Comparison of ENCODE assay signal across 9 cellular contexts in genomic region chr9:109817146-109817845, GRCh38. TPM values are rescaled to one million over a fixed set of nuclear protein-coding genes. Genes with fewer than 3 reads are reported as not detected.
DNase-seq lines count a peak whose midpoint lies in the region; ATAC-seq, FAIRE-seq and TF ChIP-seq lines count a peak whose summit lies in the region.
"Had no signal": no experiment of that assay in that cellular context is flagged by ENCODE, and none has a peak within 500 bp of the region (broad histone marks: within the 10 kb centered on the region; RNA-seq: fewer than 3 reads in every experiment).

No MANE protein-coding gene starts in this region.

- H3K9ac ChIP-seq in HepG2 (ENCODE audit: insufficient read depth, low read depth, low read length): no peak overlapping the region

- TF ChIP-seq EP300 in HepG2 (IDR thresholded peaks at IDR 0.05; ENCODE audit: low read depth in 2 of 2, low read length in 2 of 2) (no peak), HepG2 (CRISPR knock-in tag; IDR thresholded peaks at IDR 0.05; ENCODE audit: borderline replicate concordance) (no peak)

- WGBS in HepG2 (ENCODE audit: low lambda C conversion rate): 48% methylated on average over 6 of the region's 6 CpGs

- POLR2A ChIA-PET in HepG2 (lab: Yijun Ruan, JAX): no interaction called here

- H3K4me1 ChIP-seq in HepG2 (ENCODE audit: insufficient read depth, low read length) (peaks cover 23% of the 10 kb centered on the region), uterus (peaks cover 0 to 5% of the 10 kb centered on the region in 2 donors)

- CTCF ChIA-PET in HepG2 (lab: Yijun Ruan, JAX; ENCODE audit: low intra/inter-chr PET ratio, low total read pairs): interaction anchor here (1.8 kb wide), 1 partner anchor 243 kb away, joined by 22 read pairs; no protein-coding TSS in a partner anchor

- H3K36me3 ChIP-seq in MG63 (no peaks in the 10 kb centered on the region), HepG2 (replicated peaks in 1 of 2; ENCODE audit: control insufficient read depth in 1 of 2, insufficient read depth in 2 of 2, low read length in 2 of 2) (no peaks in the 10 kb centered on the region), uterus (no peaks in the 10 kb centered on the region)

- TSS peak; percentile 91 for BruUV-seq in HepG2 (replicated peaks; lab: Mats Ljungman, UMichigan)

- TF ChIP-seq CTCF in coronary artery (IDR thresholded peaks at IDR 0.05) (no peak), HepG2 (CRISPR knock-in tag; IDR thresholded peaks at IDR 0.05) (no peak), uterus (IDR thresholded peaks at IDR 0.05) (no peak)

- DNase-seq in MG63 (peak; percentile 77), coronary artery (ENCODE audit: low spot score) (no peak), HepG2 (ENCODE audit: low spot score) (no peak), uterus (no peak), cerebellum (ENCODE audit: low spot score) (no peak)
- no peak for DNase-seq in activated naive CD4-positive, alpha-beta T cell treated with anti-CD3 and anti-CD28 coated beads, Interleukin-2, amount 50 U/mL, for 16 hours
- DNase-seq: occipital lobe had no signal

- TF ChIP-seq POLR2A in HepG2 (IDR thresholded peaks at IDR 0.05; ENCODE audit: insufficient read depth in 1 of 2, low read depth in 2 of 2, low read length in 2 of 2): no peak
- TF ChIP-seq POLR2A in uterus (IDR thresholded peaks at IDR 0.05): no peak

- ATAC-seq in HepG2 (no peak), HG03521 (IDR thresholded peaks at IDR 0.05; ENCODE audit: unreplicated experiment) (no peak)

- H3K4me2 ChIP-seq in HepG2 (ENCODE audit: low read depth, low read length): no peak overlapping the region

- H3K4me3 ChIP-seq in MG63: no peak overlapping the region
- no peak overlapping the region for H3K4me3 ChIP-seq in coronary artery
- no peak overlapping the region for H3K4me3 ChIP-seq in HepG2 (replicated peaks in 1 of 3; ENCODE audit: insufficient read depth in 1 of 3, low read depth in 2 of 3, low read length in 3 of 3)
- H3K4me3 ChIP-seq in uterus: no peak overlapping the region

- H3K79me2 ChIP-seq in HepG2 (ENCODE audit: insufficient read depth, low read length): no peaks in the 10 kb centered on the region

- intact Hi-C loops in HepG2 (cut with micrococcal nuclease; ENCODE audit: unreplicated experiment): loop anchor here (5.0 to 10.0 kb wide), 2 partner anchors 72 to 240 kb away; no protein-coding TSS in a partner anchor
- intact Hi-C loops in uterus (cut with DNase I; ENCODE audit: low total_unique reads): no loop called here

- H3K27me3 ChIP-seq in MG63: no peaks in the 10 kb centered on the region
- no peaks in the 10 kb centered on the region for H3K27me3 ChIP-seq in HepG2 (ENCODE audit: control insufficient read depth in 1 of 2, insufficient read depth in 2 of 2, low read length in 2 of 2)
- H3K27me3 ChIP-seq in uterus: no peaks in the 10 kb centered on the region

- in situ Hi-C loops in HepG2 (cut with HindIII; ENCODE audit: extremely low pct_ligation_motif_present, low pct_unique_long_range_greater_than_20kb): loop anchor here (5.0 kb wide), 1 partner anchor 240 kb away; no protein-coding TSS in a partner anchor

- H3K27ac ChIP-seq in coronary artery (peak overlapping the region; percentile 59 to 67), HepG2 (ENCODE audit: extremely low read length, insufficient read depth, low read length) (no peak overlapping the region), uterus (peak overlapping the region; percentile 21 to 76)

- no peak overlapping the region for H2AFZ ChIP-seq in HepG2 (ENCODE audit: low read length)

- H4K20me1 ChIP-seq in HepG2 (ENCODE audit: insufficient read depth, low read length): no peaks in the 10 kb centered on the region

- no peak for FAIRE-seq in HepG2 (lab: Jason Lieb, UNC)

- H3K9me3 ChIP-seq in MG63 (no peaks in the 10 kb centered on the region; the same call in none of the 2 replicates), HepG2 (ENCODE audit: low read length) (no peaks in the 10 kb centered on the region), uterus (no peaks in the 10 kb centered on the region)

- no peak for TF ChIP-seq RAD21 in HepG2 (CRISPR knock-in tag; IDR thresholded peaks at IDR 0.05)

TF ChIP-seq in HepG2, 621 proteins besides CTCF, POLR2A, EP300 and RAD21:
- no peak for TF ChIP-seq HNF1B (CRISPR knock-in tag; IDR thresholded peaks at IDR 0.05)

RNA-seq across cellular contexts. Expression of gene PALM2AKAP2, which starts 37.3 kb away (rescaled TPM):
- 0.07 and 0.56 TPM in 2 replicates for total RNA-seq in MG63 (2014; rRNA removed; shearing (Covaris generic); ENCODE audit: low replicate concordance)
- total RNA-seq in HepG2 (2016; rRNA removed; fragmentation: Illumina TruSeq; extraction: Trizol): 1.5 and 1.8 TPM in 2 replicates
- total RNA-seq in HepG2 (2016; cell fraction: cytosol; rRNA removed; fragmentation: Illumina TruSeq; extraction: Trizol; ENCODE audit: low read depth): 0.18 TPM in 1 of 2 replicates, not detected in the other
- 1.1 and 1.7 TPM in 2 replicates for total RNA-seq in HepG2 (2016; cell fraction: insoluble cytoplasmic fraction; rRNA removed; fragmentation: Illumina TruSeq; extraction: Trizol)
- total RNA-seq in HepG2 (2016; cell fraction: membrane; rRNA removed; fragmentation: Illumina TruSeq; extraction: Trizol): 0.56 and 1.2 TPM in 2 replicates
- 0.34 and 0.87 TPM in 2 replicates for total RNA-seq in HepG2 (2016; cell fraction: nucleus; rRNA removed; fragmentation: Illumina TruSeq; extraction: Trizol)
- polyA plus RNA-seq in HepG2 (2011; rRNA removed): 0.14 and 0.25 TPM in 2 replicates
- 0.11 and 0.24 TPM in 2 replicates for polyA plus RNA-seq in HepG2 (2011; cell fraction: cytosol; rRNA removed)
- polyA plus RNA-seq in HepG2 (2011; cell fraction: nucleus; rRNA removed): 0.16 and 0.31 TPM in 2 replicates
- polyA plus RNA-seq in HepG2 (2012): 0.63 and 0.75 TPM in 2 replicates
- not detected in 2 replicates for polyA plus RNA-seq in HepG2 (2016; cell fraction: cytosol; fragmentation: Illumina TruSeq; extraction: Trizol; ENCODE audit: low read depth)
- polyA plus RNA-seq in HepG2 (2016; cell fraction: insoluble cytoplasmic fraction; fragmentation: Illumina TruSeq; extraction: Trizol; ENCODE audit: low read depth): 0.19 TPM in 1 of 2 replicates, not detected in the other
- polyA plus RNA-seq in HepG2 (2016; cell fraction: membrane; fragmentation: Illumina TruSeq; extraction: Trizol; ENCODE audit: low read depth): not detected in 2 replicates
- polyA plus RNA-seq in HepG2 (2016; cell fraction: nucleus; fragmentation: Illumina TruSeq; extraction: Trizol; ENCODE audit: insufficient read depth, low read depth): 0.26 and 0.41 TPM in 2 replicates
- 0.04 TPM in 1 of 2 replicates, not detected in the other for polyA minus RNA-seq in HepG2 (2011; rRNA and poly(A)+ RNA removed; ENCODE audit: low replicate concordance)
- 0.20 and 0.88 TPM in 2 replicates for polyA minus RNA-seq in HepG2 (2011; cell fraction: cytosol; rRNA and poly(A)+ RNA removed)
- polyA minus RNA-seq in HepG2 (2011; cell fraction: nucleus; rRNA and poly(A)+ RNA removed): 0.87 and 1.5 TPM in 2 replicates
- total RNA-seq in uterus: 10 to 100 TPM in 3 of 4 donors, 1 to 10 TPM in 1; 2.1 to 49.5 (median 26.3) TPM
- total RNA-seq in cerebellum: 4.5 TPM
- total RNA-seq: activated naive CD8-positive, alpha-beta T cell treated with anti-CD3 and anti-CD28 coated beads for 36 hours had no signal
